ENCODE assay signal across 1 cellular context in the genomic region with DNA sequence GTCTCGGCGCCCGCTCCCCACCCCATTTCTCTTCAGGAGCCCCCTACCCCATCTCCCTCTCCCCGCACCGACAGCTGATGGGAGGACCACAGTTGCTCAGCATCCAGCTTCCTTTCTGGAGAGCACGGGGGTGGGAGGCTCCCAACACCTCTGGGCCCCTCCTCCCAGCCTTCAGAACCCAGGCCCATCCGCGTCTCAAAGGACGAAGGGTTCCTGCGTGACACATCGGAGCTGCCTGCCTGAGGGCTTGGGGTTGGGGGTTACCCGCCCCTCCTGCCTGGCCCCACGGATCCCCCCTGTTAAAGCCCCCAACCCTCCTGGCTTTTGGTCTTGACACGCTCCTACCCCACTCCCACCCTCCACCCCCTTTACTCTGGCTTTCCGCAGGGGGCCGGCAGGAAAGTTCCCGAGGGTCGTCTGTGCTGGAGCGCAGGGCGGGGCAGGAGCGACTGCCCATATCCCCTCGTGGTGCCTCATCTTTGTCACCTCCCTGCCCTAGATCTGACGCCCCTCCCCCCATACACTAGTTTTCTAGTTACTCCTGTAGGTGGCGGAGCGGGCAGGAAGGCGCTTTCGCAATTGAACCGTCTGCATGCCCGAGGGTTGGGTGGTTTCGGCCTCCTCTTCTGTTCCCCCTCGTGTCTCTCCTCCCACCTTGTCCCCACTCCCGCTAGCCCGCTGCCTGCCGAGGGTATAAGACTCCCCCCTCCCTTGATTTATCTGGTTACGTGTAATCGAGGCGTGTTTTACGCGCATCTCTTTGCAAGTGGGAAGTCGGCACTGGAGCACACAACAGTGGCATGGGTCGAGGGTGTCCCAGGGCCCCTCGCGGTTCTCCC.
A peak's percentile ranks its signal among the peaks of the same experiment; 100 is the strongest.
TF ChIP-seq lines count a peak whose summit lies in the region.

No MANE protein-coding gene starts in this region.

TF ChIP-seq in A549, 52 proteins besides CTCF, POLR2A, EP300 and RAD21 (continued from another document):
- TF ChIP-seq PHF8 (IDR thresholded peaks at IDR 0.05; ENCODE audit: borderline replicate concordance, low read depth) (no peak), CBX2 (IDR thresholded peaks at IDR 0.05; ENCODE audit: borderline replicate concordance, low read depth) (no peak), BHLHE40 (IDR thresholded peaks at IDR 0.05; ENCODE audit: low read depth, low read length) (no peak), CEBPB (IDR thresholded peaks at IDR 0.05) (peak; percentile 80 to 94), CHD2 (IDR thresholded peaks at IDR 0.05; ENCODE audit: low read length, partially characterized antibody) (peak; percentile 30), FOSB (CRISPR knock-in tag; IDR thresholded peaks at IDR 0.05) (no peak), ZSCAN20 (CRISPR knock-in tag; IDR thresholded peaks at IDR 0.05) (no peak), RCOR1 (IDR thresholded peaks at IDR 0.05; ENCODE audit: low read depth, low read length) (no peak), ZC3H11A (IDR thresholded peaks at IDR 0.05) (no peak), RNF2 (IDR thresholded peaks at IDR 0.05; ENCODE audit: borderline replicate concordance, low read depth) (no peak), SMC3 (IDR thresholded peaks at IDR 0.05) (peak; percentile 40; the same call in 2 of the 3 replicates)
- TF ChIP-seq, protein P1, sequence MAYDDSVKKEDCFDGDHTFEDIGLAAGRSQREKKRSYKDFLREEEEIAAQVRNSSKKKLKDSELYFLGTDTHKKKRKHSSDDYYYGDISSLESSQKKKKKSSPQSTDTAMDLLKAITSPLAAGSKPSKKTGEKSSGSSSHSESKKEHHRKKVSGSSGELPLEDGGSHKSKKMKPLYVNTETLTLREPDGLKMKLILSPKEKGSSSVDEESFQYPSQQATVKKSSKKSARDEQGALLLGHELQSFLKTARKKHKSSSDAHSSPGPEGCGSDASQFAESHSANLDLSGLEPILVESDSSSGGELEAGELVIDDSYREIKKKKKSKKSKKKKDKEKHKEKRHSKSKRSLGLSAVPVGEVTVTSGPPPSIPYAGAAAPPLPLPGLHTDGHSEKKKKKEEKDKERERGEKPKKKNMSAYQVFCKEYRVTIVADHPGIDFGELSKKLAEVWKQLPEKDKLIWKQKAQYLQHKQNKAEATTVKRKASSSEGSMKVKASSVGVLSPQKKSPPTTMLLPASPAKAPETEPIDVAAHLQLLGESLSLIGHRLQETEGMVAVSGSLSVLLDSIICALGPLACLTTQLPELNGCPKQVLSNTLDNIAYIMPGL (CRISPR knock-in tag; IDR thresholded peaks at IDR 0.05; ENCODE audit: borderline replicate concordance), result no peak
- TF ChIP-seq, protein P2, sequence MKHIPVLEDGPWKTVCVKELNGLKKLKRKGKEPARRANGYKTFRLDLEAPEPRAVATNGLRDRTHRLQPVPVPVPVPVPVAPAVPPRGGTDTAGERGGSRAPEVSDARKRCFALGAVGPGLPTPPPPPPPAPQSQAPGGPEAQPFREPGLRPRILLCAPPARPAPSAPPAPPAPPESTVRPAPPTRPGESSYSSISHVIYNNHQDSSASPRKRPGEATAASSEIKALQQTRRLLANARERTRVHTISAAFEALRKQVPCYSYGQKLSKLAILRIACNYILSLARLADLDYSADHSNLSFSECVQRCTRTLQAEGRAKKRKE (CRISPR knock-in tag; IDR thresholded peaks at IDR 0.05; ENCODE audit: low read depth), result no peak
